ENCODE assay signal across 9 cellular contexts in genomic region chr9:72041775-72042194, GRCh38. TPM values are rescaled to one million over a fixed set of nuclear protein-coding genes. Genes with fewer than 3 reads are reported as not detected.
A peak's percentile ranks its signal among the peaks of the same experiment; 100 is the strongest.
DNase-seq lines count a peak whose midpoint lies in the region; ATAC-seq, FAIRE-seq and TF ChIP-seq lines count a peak whose summit lies in the region.
"Had no signal": no experiment of that assay in that cellular context is flagged by ENCODE, and none has a peak within 500 bp of the region (broad histone marks: within the 10 kb centered on the region; RNA-seq: fewer than 3 reads in every experiment).

No MANE protein-coding gene starts in this region.

- WGBS in mesenchymal stem cell = 96% methylated on average over 3 of the region's 7 CpGs

- no peak overlapping the region for H3K27ac ChIP-seq in mesenchymal stem cell (ENCODE audit: low read length, poor library complexity, severe bottlenecking)

- no peak overlapping the region for H2BK5ac ChIP-seq in mesenchymal stem cell (ENCODE audit: low read depth, low read length, poor library complexity, severe bottlenecking)

- H3K4me3 Mint-ChIP-seq in stimulated activated memory B cell treated with anti-CD40 and anti-IgM and Interleukin-4, amounts not matched to agents 10 μg/mL and 1 μg/mL and 100 μg/mL, for 72 hours = no peak overlapping the region

- H3K4me2 ChIP-seq in mesenchymal stem cell (ENCODE audit: low read length, poor library complexity, severe bottlenecking) = no peak overlapping the region

- no peak overlapping the region for H3K14ac ChIP-seq in mesenchymal stem cell (ENCODE audit: low read length in 2 of 2)

- no peak overlapping the region for H3K18ac ChIP-seq in mesenchymal stem cell (ENCODE audit: low read depth in 1 of 2, low read length in 2 of 2)

- H3K79me1 ChIP-seq in mesenchymal stem cell (replicated peaks; ENCODE audit: low read length, poor library complexity, severe bottlenecking) = no peaks in the 10 kb centered on the region

- H2BK120ac ChIP-seq in mesenchymal stem cell (ENCODE audit: low read depth, low read length) = no peak overlapping the region

- H3K23ac ChIP-seq in mesenchymal stem cell (ENCODE audit: low read length in 2 of 2) = no peak overlapping the region

- H3K27me3 ChIP-seq in bronchial epithelial cell (ENCODE audit: control insufficient read depth, insufficient read depth, low read length) (no peaks in the 10 kb centered on the region), mesenchymal stem cell (ENCODE audit: control insufficient read depth in 1 of 2, insufficient read depth in 1 of 2, low read length in 2 of 2) (peaks cover 4 to 27% of the 10 kb centered on the region in 2 experiments)

- peak; percentile 83 for FAIRE-seq in bronchial epithelial cell (lab: Jason Lieb, UNC)

- H3K9ac ChIP-seq in mesenchymal stem cell (ENCODE audit: low read length) = peak overlapping the region; percentile 52

- H2AFZ ChIP-seq in mesenchymal stem cell (ENCODE audit: low read depth, low read length) = no peak overlapping the region

- H2BK12ac ChIP-seq in mesenchymal stem cell (ENCODE audit: low read length in 2 of 2) = no peak overlapping the region

- H3K4me1 ChIP-seq in mesenchymal stem cell (ENCODE audit: control insufficient read depth, insufficient read depth, low read depth, low read length) = no peaks in the 10 kb centered on the region

- no peak for TF ChIP-seq CTCF in bronchial epithelial cell (IDR thresholded peaks at IDR 0.05; ENCODE audit: insufficient read depth, low read length, severe bottlenecking)

- H2BK15ac ChIP-seq in mesenchymal stem cell (ENCODE audit: low read depth, poor library complexity, severe bottlenecking) = no peak overlapping the region

- no peak overlapping the region for H4K8ac ChIP-seq in mesenchymal stem cell (ENCODE audit: low read length)

- H3K27ac Mint-ChIP-seq in stimulated activated memory B cell treated with anti-CD40 and anti-IgM and Interleukin-4, amounts not matched to agents 10 μg/mL and 1 μg/mL and 100 μg/mL, for 72 hours = no peak overlapping the region

- ATAC-seq in stimulated activated memory B cell treated with anti-CD40 and anti-IgM and Interleukin-4, amounts not matched to agents 10 μg/mL and 1 μg/mL and 100 μg/mL, for 72 hours = no peak
- no peak for ATAC-seq in HG03342 (IDR thresholded peaks at IDR 0.05; ENCODE audit: unreplicated experiment)

- H3K4ac ChIP-seq in mesenchymal stem cell (ENCODE audit: low read depth in 1 of 2, low read length in 2 of 2) = no peak overlapping the region

- no peak overlapping the region for H3K4me3 ChIP-seq in bronchial epithelial cell (ENCODE audit: low read depth, low read length)
- peak overlapping the region in 1 of 2 experiments; percentile 3 for H3K4me3 ChIP-seq in mesenchymal stem cell (ENCODE audit: insufficient read depth in 1 of 2, low read depth in 1 of 2, low read length in 2 of 2)

- in situ Hi-C loops in Caki2 (cut with HindIII; ENCODE audit: low pct_unique_long_range_greater_than_20kb, low sequenced_read_pairs) = loop anchor here (25.0 kb wide), 4 partner anchors 121 to 796 kb away; no protein-coding TSS in a partner anchor
- in situ Hi-C loops in KBM-7 (cut with MboI; ENCODE audit: low pct_unique_long_range_greater_than_20kb, low sequenced_read_pairs) = loop anchor here (25.0 kb wide), 1 partner anchor 246 kb away; no protein-coding TSS in a partner anchor

- H3K27me3 Mint-ChIP-seq in stimulated activated memory B cell treated with anti-CD40 and anti-IgM and Interleukin-4, amounts not matched to agents 10 μg/mL and 1 μg/mL and 100 μg/mL, for 72 hours = peaks cover 45% of the 10 kb centered on the region

- H3K9me3 Mint-ChIP-seq in stimulated activated memory B cell treated with anti-CD40 and anti-IgM and Interleukin-4, amounts not matched to agents 10 μg/mL and 1 μg/mL and 100 μg/mL, for 72 hours = no peaks in the 10 kb centered on the region

- H3K9me3 ChIP-seq in mesenchymal stem cell (ENCODE audit: control insufficient read depth, low read length) = no peaks in the 10 kb centered on the region

- H3K4me1 Mint-ChIP-seq in stimulated activated memory B cell treated with anti-CD40 and anti-IgM and Interleukin-4, amounts not matched to agents 10 μg/mL and 1 μg/mL and 100 μg/mL, for 72 hours = peaks cover 8% of the 10 kb centered on the region

- no peaks in the 10 kb centered on the region for H3K36me3 ChIP-seq in bronchial epithelial cell (ENCODE audit: control insufficient read depth, insufficient read depth, low read length)
- no peaks in the 10 kb centered on the region for H3K36me3 ChIP-seq in mesenchymal stem cell (ENCODE audit: control insufficient read depth in 1 of 2, insufficient read depth in 2 of 2, low read depth in 1 of 2, low read length in 2 of 2)

- H3K36me3 Mint-ChIP-seq in stimulated activated memory B cell treated with anti-CD40 and anti-IgM and Interleukin-4, amounts not matched to agents 10 μg/mL and 1 μg/mL and 100 μg/mL, for 72 hours = no peaks in the 10 kb centered on the region

- DNase-seq in Caki2 (ENCODE audit: low read depth) (peak; percentile 96), KBM-7 (peak; percentile 6), bronchial epithelial cell (ENCODE audit: low read depth) (peak; percentile 95), mesenchymal stem cell (no peak), NCI-H146 (lab: John Stamatoyannopoulos, UW) (no peak)
- no peak for DNase-seq in activated CD8-positive, alpha-beta memory T cell treated with anti-CD3 and anti-CD28 coated beads for 24 hours

- no peak overlapping the region for H4K91ac ChIP-seq in mesenchymal stem cell (ENCODE audit: low read length)

- no peak overlapping the region for H2AK5ac ChIP-seq in mesenchymal stem cell (ENCODE audit: low read length, severe bottlenecking)

RNA-seq across cellular contexts. Expression of gene C9orf57, which starts 18.6 kb away (rescaled TPM):
- 0.78 TPM in 1 of 2 replicates, not detected in the other for total RNA-seq in Caki2 (2014; rRNA removed; shearing (Covaris generic); ENCODE audit: low replicate concordance)
- total RNA-seq in bronchial epithelial cell = not detected in 2 replicates
- polyA plus RNA-seq in mesenchymal stem cell (2013, experiment 1 of 2) = not detected
- polyA plus RNA-seq in mesenchymal stem cell (2013, experiment 2 of 2) = not detected
- polyA plus RNA-seq: esophagus had no signal

Comparison
In these comparisons a context has a peak if more than half of its experiments do, and no peak if none do; other contexts are left out.
1. DNase-seq: peak in Caki2 (single experiment), KBM-7 (single experiment) and bronchial epithelial cell (single experiment); none in mesenchymal stem cell (single experiment), activated CD8-positive, alpha-beta memory T cell treated with anti-CD3 and anti-CD28 coated beads for 24 hours (single experiment) and NCI-H146 (single experiment).